ENCODE assay signal across 1 cellular context in the genomic region with DNA sequence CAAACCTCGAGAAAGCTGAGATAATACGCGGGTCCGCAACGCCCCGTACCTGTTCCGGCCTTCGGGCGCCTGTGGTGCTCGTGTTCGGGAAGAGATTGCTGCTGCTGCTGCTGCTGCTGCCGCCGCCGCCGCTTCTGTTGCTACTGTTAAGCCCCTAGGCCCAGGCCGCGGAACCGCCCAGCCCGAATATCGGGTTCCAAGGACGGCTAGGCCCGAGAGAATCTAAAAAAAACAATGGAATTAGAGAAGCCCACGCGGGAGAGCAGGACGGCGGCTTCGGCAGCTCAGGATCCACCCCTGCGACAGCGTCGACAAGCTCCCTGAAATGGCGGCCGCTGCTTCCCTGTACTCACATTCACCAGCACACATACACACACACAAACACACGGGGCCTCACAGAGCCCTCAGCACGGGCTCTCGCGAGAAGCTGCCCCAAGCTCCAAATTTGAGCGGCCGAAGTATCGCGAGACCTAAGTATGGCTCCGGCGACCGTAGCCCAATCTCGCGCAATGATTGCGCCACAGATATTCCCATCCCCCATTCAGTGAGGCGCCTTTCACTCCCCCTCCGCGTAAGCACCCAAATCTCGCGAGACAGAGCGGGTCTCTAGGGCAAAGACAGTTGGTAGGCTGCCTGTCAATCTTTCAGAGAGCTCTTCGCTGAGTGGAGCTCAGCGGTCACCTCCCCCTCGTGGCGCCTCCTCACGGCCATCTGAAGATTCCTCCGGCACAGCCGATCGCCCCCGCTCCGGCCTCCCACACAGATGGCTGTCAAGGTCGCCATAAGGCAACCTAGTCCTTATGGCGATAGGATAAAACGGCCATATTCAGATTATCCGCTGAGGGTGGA.
TF ChIP-seq lines count a peak whose summit lies in the region.

A gene (minus strand): TSS at position 369 of the 849 bp plus-strand sequence. CDS start 1,386 bp downstream, outside the sequence.

TF ChIP-seq in K562, 482 proteins besides CTCF, POLR2A, EP300 and RAD21 (continued from another document and continues in another):
- TF ChIP-seq, protein P1, sequence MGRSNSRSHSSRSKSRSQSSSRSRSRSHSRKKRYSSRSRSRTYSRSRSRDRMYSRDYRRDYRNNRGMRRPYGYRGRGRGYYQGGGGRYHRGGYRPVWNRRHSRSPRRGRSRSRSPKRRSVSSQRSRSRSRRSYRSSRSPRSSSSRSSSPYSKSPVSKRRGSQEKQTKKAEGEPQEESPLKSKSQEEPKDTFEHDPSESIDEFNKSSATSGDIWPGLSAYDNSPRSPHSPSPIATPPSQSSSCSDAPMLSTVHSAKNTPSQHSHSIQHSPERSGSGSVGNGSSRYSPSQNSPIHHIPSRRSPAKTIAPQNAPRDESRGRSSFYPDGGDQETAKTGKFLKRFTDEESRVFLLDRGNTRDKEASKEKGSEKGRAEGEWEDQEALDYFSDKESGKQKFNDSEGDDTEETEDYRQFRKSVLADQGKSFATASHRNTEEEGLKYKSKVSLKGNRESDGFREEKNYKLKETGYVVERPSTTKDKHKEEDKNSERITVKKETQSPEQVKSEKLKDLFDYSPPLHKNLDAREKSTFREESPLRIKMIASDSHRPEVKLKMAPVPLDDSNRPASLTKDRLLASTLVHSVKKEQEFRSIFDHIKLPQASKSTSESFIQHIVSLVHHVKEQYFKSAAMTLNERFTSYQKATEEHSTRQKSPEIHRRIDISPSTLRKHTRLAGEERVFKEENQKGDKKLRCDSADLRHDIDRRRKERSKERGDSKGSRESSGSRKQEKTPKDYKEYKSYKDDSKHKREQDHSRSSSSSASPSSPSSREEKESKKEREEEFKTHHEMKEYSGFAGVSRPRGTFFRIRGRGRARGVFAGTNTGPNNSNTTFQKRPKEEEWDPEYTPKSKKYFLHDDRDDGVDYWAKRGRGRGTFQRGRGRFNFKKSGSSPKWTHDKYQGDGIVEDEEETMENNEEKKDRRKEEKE (IDR thresholded peaks at IDR 0.05; ENCODE audit: borderline replicate concordance in 1 of 2, control insufficient read depth in 1 of 2, low read depth in 2 of 2, low read length in 1 of 2), result no peak
- TF ChIP-seq ZNF76 (CRISPR knock-in tag; IDR thresholded peaks at IDR 0.05; ENCODE audit: borderline replicate concordance) (0 out of 2 replicates have a peak, but pooled peaks have one; percentile 15), NR2F6 (CRISPR knock-in tag; IDR thresholded peaks at IDR 0.05) (no peak), CREB1 (IDR thresholded peaks at IDR 0.05) (peak; percentile 91), CREB1 (CRISPR knock-in tag; IDR thresholded peaks at IDR 0.05) (peak; percentile 89), ZNF347 (CRISPR knock-in tag; IDR thresholded peaks at IDR 0.05; ENCODE audit: low read depth) (no peak), KAT7 (CRISPR knock-in tag; IDR thresholded peaks at IDR 0.05; ENCODE audit: borderline replicate concordance) (no peak), PHB2 (IDR thresholded peaks at IDR 0.05; ENCODE audit: low read depth) (no peak), TOE1 (IDR thresholded peaks at IDR 0.05; ENCODE audit: borderline replicate concordance) (no peak; the same call in 1 of the 2 replicates), TOE1 (CRISPR knock-in tag; IDR thresholded peaks at IDR 0.05; ENCODE audit: borderline replicate concordance, low read depth) (0 out of 2 replicates have a peak, but pooled peaks have one; percentile 8), TAL1 (IDR thresholded peaks at IDR 0.05) (no peak), SMAD1 (IDR thresholded peaks at IDR 0.05; ENCODE audit: low read depth, low read length, partially characterized antibody) (peak; percentile 94), PHF20 (IDR thresholded peaks at IDR 0.05; ENCODE audit: partially characterized antibody) (peak; percentile 23), TCF7L2 (IDR thresholded peaks at IDR 0.05; ENCODE audit: low read depth, low read length) (peak; percentile 32; the same call in 1 of the 2 replicates), GABPA (tag; conservative IDR thresholded peaks at IDR 0.05; ENCODE audit: low read depth) (peak; percentile 53; the same call in 1 of the 2 replicates), TAF1 (IDR thresholded peaks at IDR 0.05; ENCODE audit: control insufficient read depth, extremely low read depth, insufficient read depth, low read length, severe bottlenecking) (peak; percentile 89), MXI1 (IDR thresholded peaks at IDR 0.05; ENCODE audit: low read depth, low read length) (peak; percentile 91), CBX3 (IDR thresholded peaks at IDR 0.05; ENCODE audit: borderline replicate concordance in 1 of 2, low read length in 2 of 2) (no peak; a peak in 1 of 3 replicates), ZNF766 (CRISPR knock-in tag; conservative IDR thresholded peaks at IDR 0.05) (peak; percentile 13; the same call in 1 of the 2 replicates), NFATC3 (IDR thresholded peaks at IDR 0.05) (no peak), ZNF133 (CRISPR knock-in tag; IDR thresholded peaks at IDR 0.05) (no peak), ZNF282 (CRISPR knock-in tag; IDR thresholded peaks at IDR 0.05) (0 out of 2 replicates have a peak, but pooled peaks have one; percentile 59), FOS (IDR thresholded peaks at IDR 0.05; ENCODE audit: extremely low read depth, insufficient read length) (peak; percentile 84), HDAC2 (IDR thresholded peaks at IDR 0.05) (no peak), ZBTB17 (CRISPR knock-in tag; IDR thresholded peaks at IDR 0.05) (no peak), ZNF354B (CRISPR knock-in tag; IDR thresholded peaks at IDR 0.05) (no peak), IRF2 (CRISPR knock-in tag; IDR thresholded peaks at IDR 0.05) (no peak), RAD51 (IDR thresholded peaks at IDR 0.05; ENCODE audit: borderline replicate concordance, low read depth) (no peak), CBFA2T3 (IDR thresholded peaks at IDR 0.05) (peak; percentile 59), E2F3 (CRISPR knock-in tag; IDR thresholded peaks at IDR 0.05) (no peak), PHF21A (IDR thresholded peaks at IDR 0.05; ENCODE audit: borderline replicate concordance, low read depth) (no peak), NCOR1 (IDR thresholded peaks at IDR 0.05) (peak; percentile 57; the same call in 1 of the 2 replicates), ZBTB8A (IDR thresholded peaks at IDR 0.05; ENCODE audit: partially characterized antibody) (no peak)
- TF ChIP-seq, protein P2, sequence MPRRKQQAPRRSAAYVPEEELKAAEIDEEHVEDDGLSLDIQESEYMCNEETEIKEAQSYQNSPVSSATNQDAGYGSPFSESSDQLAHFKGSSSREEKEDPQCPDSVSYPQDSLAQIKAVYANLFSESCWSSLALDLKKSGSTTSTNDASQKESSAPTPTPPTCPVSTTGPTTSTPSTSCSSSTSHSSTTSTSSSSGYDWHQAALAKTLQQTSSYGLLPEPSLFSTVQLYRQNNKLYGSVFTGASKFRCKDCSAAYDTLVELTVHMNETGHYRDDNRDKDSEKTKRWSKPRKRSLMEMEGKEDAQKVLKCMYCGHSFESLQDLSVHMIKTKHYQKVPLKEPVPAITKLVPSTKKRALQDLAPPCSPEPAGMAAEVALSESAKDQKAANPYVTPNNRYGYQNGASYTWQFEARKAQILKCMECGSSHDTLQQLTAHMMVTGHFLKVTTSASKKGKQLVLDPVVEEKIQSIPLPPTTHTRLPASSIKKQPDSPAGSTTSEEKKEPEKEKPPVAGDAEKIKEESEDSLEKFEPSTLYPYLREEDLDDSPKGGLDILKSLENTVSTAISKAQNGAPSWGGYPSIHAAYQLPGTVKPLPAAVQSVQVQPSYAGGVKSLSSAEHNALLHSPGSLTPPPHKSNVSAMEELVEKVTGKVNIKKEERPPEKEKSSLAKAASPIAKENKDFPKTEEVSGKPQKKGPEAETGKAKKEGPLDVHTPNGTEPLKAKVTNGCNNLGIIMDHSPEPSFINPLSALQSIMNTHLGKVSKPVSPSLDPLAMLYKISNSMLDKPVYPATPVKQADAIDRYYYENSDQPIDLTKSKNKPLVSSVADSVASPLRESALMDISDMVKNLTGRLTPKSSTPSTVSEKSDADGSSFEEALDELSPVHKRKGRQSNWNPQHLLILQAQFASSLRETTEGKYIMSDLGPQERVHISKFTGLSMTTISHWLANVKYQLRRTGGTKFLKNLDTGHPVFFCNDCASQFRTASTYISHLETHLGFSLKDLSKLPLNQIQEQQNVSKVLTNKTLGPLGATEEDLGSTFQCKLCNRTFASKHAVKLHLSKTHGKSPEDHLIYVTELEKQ (CRISPR knock-in tag; IDR thresholded peaks at IDR 0.05), result no peak
- TF ChIP-seq, protein P3, sequence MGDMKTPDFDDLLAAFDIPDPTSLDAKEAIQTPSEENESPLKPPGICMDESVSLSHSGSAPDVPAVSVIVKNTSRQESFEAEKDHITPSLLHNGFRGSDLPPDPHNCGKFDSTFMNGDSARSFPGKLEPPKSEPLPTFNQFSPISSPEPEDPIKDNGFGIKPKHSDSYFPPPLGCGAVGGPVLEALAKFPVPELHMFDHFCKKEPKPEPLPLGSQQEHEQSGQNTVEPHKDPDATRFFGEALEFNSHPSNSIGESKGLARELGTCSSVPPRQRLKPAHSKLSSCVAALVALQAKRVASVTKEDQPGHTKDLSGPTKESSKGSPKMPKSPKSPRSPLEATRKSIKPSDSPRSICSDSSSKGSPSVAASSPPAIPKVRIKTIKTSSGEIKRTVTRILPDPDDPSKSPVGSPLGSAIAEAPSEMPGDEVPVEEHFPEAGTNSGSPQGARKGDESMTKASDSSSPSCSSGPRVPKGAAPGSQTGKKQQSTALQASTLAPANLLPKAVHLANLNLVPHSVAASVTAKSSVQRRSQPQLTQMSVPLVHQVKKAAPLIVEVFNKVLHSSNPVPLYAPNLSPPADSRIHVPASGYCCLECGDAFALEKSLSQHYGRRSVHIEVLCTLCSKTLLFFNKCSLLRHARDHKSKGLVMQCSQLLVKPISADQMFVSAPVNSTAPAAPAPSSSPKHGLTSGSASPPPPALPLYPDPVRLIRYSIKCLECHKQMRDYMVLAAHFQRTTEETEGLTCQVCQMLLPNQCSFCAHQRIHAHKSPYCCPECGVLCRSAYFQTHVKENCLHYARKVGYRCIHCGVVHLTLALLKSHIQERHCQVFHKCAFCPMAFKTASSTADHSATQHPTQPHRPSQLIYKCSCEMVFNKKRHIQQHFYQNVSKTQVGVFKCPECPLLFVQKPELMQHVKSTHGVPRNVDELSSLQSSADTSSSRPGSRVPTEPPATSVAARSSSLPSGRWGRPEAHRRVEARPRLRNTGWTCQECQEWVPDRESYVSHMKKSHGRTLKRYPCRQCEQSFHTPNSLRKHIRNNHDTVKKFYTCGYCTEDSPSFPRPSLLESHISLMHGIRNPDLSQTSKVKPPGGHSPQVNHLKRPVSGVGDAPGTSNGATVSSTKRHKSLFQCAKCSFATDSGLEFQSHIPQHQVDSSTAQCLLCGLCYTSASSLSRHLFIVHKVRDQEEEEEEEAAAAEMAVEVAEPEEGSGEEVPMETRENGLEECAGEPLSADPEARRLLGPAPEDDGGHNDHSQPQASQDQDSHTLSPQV (IDR thresholded peaks at IDR 0.05), result no peak
- TF ChIP-seq, protein P4, sequence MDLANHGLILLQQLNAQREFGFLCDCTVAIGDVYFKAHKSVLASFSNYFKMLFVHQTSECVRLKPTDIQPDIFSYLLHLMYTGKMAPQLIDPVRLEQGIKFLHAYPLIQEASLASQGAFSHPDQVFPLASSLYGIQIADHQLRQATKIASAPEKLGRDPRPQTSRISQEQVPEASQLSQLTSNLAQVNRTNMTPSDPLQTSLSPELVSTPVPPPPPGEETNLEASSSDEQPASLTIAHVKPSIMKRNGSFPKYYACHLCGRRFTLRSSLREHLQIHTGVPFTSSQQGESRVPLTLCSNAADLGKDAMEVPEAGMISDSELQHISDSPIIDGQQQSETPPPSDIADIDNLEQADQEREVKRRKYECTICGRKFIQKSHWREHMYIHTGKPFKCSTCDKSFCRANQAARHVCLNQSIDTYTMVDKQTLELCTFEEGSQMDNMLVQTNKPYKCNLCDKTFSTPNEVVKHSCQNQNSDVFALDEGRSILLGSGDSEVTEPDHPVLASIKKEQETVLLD (IDR thresholded peaks at IDR 0.05), result no peak
- TF ChIP-seq, protein P5, sequence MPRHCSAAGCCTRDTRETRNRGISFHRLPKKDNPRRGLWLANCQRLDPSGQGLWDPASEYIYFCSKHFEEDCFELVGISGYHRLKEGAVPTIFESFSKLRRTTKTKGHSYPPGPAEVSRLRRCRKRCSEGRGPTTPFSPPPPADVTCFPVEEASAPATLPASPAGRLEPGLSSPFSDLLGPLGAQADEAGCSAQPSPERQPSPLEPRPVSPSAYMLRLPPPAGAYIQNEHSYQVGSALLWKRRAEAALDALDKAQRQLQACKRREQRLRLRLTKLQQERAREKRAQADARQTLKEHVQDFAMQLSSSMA (CRISPR knock-in tag; IDR thresholded peaks at IDR 0.05), result peak; percentile 84
- TF ChIP-seq, protein P6, sequence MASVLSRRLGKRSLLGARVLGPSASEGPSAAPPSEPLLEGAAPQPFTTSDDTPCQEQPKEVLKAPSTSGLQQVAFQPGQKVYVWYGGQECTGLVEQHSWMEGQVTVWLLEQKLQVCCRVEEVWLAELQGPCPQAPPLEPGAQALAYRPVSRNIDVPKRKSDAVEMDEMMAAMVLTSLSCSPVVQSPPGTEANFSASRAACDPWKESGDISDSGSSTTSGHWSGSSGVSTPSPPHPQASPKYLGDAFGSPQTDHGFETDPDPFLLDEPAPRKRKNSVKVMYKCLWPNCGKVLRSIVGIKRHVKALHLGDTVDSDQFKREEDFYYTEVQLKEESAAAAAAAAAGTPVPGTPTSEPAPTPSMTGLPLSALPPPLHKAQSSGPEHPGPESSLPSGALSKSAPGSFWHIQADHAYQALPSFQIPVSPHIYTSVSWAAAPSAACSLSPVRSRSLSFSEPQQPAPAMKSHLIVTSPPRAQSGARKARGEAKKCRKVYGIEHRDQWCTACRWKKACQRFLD (CRISPR knock-in tag; IDR thresholded peaks at IDR 0.05), result peak; percentile 87
- TF ChIP-seq, protein P7, sequence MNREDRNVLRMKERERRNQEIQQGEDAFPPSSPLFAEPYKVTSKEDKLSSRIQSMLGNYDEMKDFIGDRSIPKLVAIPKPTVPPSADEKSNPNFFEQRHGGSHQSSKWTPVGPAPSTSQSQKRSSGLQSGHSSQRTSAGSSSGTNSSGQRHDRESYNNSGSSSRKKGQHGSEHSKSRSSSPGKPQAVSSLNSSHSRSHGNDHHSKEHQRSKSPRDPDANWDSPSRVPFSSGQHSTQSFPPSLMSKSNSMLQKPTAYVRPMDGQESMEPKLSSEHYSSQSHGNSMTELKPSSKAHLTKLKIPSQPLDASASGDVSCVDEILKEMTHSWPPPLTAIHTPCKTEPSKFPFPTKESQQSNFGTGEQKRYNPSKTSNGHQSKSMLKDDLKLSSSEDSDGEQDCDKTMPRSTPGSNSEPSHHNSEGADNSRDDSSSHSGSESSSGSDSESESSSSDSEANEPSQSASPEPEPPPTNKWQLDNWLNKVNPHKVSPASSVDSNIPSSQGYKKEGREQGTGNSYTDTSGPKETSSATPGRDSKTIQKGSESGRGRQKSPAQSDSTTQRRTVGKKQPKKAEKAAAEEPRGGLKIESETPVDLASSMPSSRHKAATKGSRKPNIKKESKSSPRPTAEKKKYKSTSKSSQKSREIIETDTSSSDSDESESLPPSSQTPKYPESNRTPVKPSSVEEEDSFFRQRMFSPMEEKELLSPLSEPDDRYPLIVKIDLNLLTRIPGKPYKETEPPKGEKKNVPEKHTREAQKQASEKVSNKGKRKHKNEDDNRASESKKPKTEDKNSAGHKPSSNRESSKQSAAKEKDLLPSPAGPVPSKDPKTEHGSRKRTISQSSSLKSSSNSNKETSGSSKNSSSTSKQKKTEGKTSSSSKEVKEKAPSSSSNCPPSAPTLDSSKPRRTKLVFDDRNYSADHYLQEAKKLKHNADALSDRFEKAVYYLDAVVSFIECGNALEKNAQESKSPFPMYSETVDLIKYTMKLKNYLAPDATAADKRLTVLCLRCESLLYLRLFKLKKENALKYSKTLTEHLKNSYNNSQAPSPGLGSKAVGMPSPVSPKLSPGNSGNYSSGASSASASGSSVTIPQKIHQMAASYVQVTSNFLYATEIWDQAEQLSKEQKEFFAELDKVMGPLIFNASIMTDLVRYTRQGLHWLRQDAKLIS (CRISPR knock-in tag; IDR thresholded peaks at IDR 0.05), result no peak; the same call in none of the 2 replicates
